ENCODE assay signal across 8 cellular contexts in genomic region chrX:46575991-46576392, GRCh38. TPM values are rescaled to one million over a fixed set of nuclear protein-coding genes. Genes with fewer than 3 reads are reported as not detected.
DNase-seq lines count a peak whose midpoint lies in the region; ATAC-seq and TF ChIP-seq lines count a peak whose summit lies in the region.

No MANE protein-coding gene starts in this region.

- no peak overlapping the region for H3K18ac ChIP-seq in mesendoderm (ENCODE audit: low read length)

- peak overlapping the region; percentile 58 to 80 (median 76); a peak in 18 of 22 replicates for H3K9ac ChIP-seq in BLaER1 treated with 17β-estradiol and CSF1 and Interleukin-3, amounts not matched to agents 10 nM and 100 nM
- H3K9ac ChIP-seq in mesendoderm (ENCODE audit: low read length) = no peak overlapping the region

- H3K4me3 Mint-ChIP-seq in HFFc6 = peak overlapping the region; percentile 89

- H3K27me3 Mint-ChIP-seq in HFFc6 (ENCODE audit: insufficient read depth) = no peaks in the 10 kb centered on the region

- no peak for TF ChIP-seq CTCF in HFFc6 (IDR thresholded peaks at IDR 0.05)
- no peak for TF ChIP-seq CTCF in breast epithelium (IDR thresholded peaks at IDR 0.05)

- H3K9me3 Mint-ChIP-seq in HFFc6 = no peaks in the 10 kb centered on the region

- intact Hi-C loops in breast epithelium (cut with DNase I; ENCODE audit: low total_unique reads) = no loop called here

- DNase-seq in HFFc6 = no peak
- DNase-seq in breast epithelium (ENCODE audit: low spot score in 2 of 2) = no peak
- DNase-seq in mesendoderm = peak; percentile 19
- DNase-seq in stimulated activated CD4-positive, alpha-beta T cell treated with anti-CD3 and anti-CD28 coated beads, Interleukin-4, amount 100 ng/mL, for 1 hour = no peak
- no peak for DNase-seq in T-helper 9 cell

- no peak overlapping the region for H2BK120ac ChIP-seq in mesendoderm (ENCODE audit: low read depth, low read length)

- no peak overlapping the region for H3K23ac ChIP-seq in mesendoderm (ENCODE audit: low read length)

- no peak overlapping the region for H4K5ac ChIP-seq in mesendoderm (ENCODE audit: low read length)

- H3K4me1 ChIP-seq in BLaER1 treated with 17β-estradiol and CSF1 and Interleukin-3, amounts not matched to agents 10 nM and 100 nM = peaks cover 36 to 61% (median 51%) of the 10 kb centered on the region in 10 experiments
- H3K4me1 ChIP-seq in breast epithelium (no peaks in the 10 kb centered on the region), mesendoderm (ENCODE audit: control insufficient read depth, low read depth, low read length) (no peaks in the 10 kb centered on the region)

- H3K4ac ChIP-seq in mesendoderm (ENCODE audit: low read depth, low read length) = no peak overlapping the region

- no CpG with 5 or more reads among the region's 6 CpGs for WGBS in mesendoderm (ENCODE audit: extremely low coverage, insufficient coverage, low lambda C conversion rate)

- ATAC-seq in HG02642 (IDR thresholded peaks at IDR 0.05; ENCODE audit: poor library complexity, unreplicated experiment) (no peak), HG03460 (IDR thresholded peaks at IDR 0.05; ENCODE audit: unreplicated experiment) (no peak)

- H3K36me3 ChIP-seq in BLaER1 treated with 17β-estradiol and CSF1 and Interleukin-3, amounts not matched to agents 10 nM and 100 nM = peaks cover 0 to 16% (median 0%) of the 10 kb centered on the region in 11 experiments; a peak in 5 of 22 replicates
- H3K36me3 ChIP-seq in breast epithelium (no peaks in the 10 kb centered on the region), mesendoderm (ENCODE audit: control insufficient read depth, insufficient read depth, low read length) (no peaks in the 10 kb centered on the region)

- H4K8ac ChIP-seq in mesendoderm (ENCODE audit: low read depth, low read length) = no peak overlapping the region

- H2AK5ac ChIP-seq in mesendoderm (ENCODE audit: low read length) = no peak overlapping the region

- H3K36me3 Mint-ChIP-seq in HFFc6 (ENCODE audit: low read depth) = peaks cover 6% of the 10 kb centered on the region; the same call in 1 of the 2 replicates

- H2BK5ac ChIP-seq in mesendoderm (ENCODE audit: low read length) = no peak overlapping the region

- no peak for TF ChIP-seq POLR2A in breast epithelium (IDR thresholded peaks at IDR 0.05)

- peaks cover 20 to 33% (median 25%) of the 10 kb centered on the region in 11 experiments for H3K9me3 ChIP-seq in BLaER1 treated with 17β-estradiol and CSF1 and Interleukin-3, amounts not matched to agents 10 nM and 100 nM (replicated peaks in 1 of 11)
- peaks cover 0 to 9% of the 10 kb centered on the region in 2 donors for H3K9me3 ChIP-seq in breast epithelium

- H3K4me1 Mint-ChIP-seq in HFFc6 (ENCODE audit: low read depth) = peaks cover 30% of the 10 kb centered on the region

- H3K27ac Mint-ChIP-seq in HFFc6 = peak overlapping the region; percentile 95

- H3K56ac ChIP-seq in mesendoderm (ENCODE audit: low read length) = no peak overlapping the region

- no peaks in the 10 kb centered on the region; a peak in 1 of 22 replicates for H4K20me1 ChIP-seq in BLaER1 treated with 17β-estradiol and CSF1 and Interleukin-3, amounts not matched to agents 10 nM and 100 nM

- peak overlapping the region; percentile 62 to 79 (median 70) for H3K4me3 ChIP-seq in BLaER1 treated with 17β-estradiol and CSF1 and Interleukin-3, amounts not matched to agents 10 nM and 100 nM
- peak overlapping the region; percentile 61 to 74 (median 71) for H3K4me3 ChIP-seq in breast epithelium
- H3K4me3 ChIP-seq in mesendoderm (ENCODE audit: low read length) = no peak overlapping the region

- H3K27me3 ChIP-seq in BLaER1 treated with 17β-estradiol and CSF1 and Interleukin-3, amounts not matched to agents 10 nM and 100 nM = no peaks in the 10 kb centered on the region
- peaks cover 0 to 15% of the 10 kb centered on the region in 2 donors for H3K27me3 ChIP-seq in breast epithelium
- H3K27me3 ChIP-seq in mesendoderm (ENCODE audit: insufficient read depth, low read length, poor library complexity) = no peaks in the 10 kb centered on the region

- no peaks in the 10 kb centered on the region for H3K79me1 ChIP-seq in mesendoderm (ENCODE audit: low read length)

- H3K27ac ChIP-seq in BLaER1 treated with 17β-estradiol and CSF1 and Interleukin-3, amounts not matched to agents 10 nM and 100 nM = peak overlapping the region in 9 of 11 experiments; percentile 4 to 69 (median 61); a peak in 14 of 22 replicates
- H3K27ac ChIP-seq in breast epithelium = peak overlapping the region in 1 of 2 donors; percentile 61
- no peak overlapping the region for H3K27ac ChIP-seq in mesendoderm (ENCODE audit: low read depth, low read length)

- H3K4me2 ChIP-seq in BLaER1 treated with 17β-estradiol and CSF1 and Interleukin-3, amounts not matched to agents 10 nM and 100 nM = peak overlapping the region; percentile 72 to 92 (median 86)
- H3K4me2 ChIP-seq in mesendoderm (ENCODE audit: low read length) = peak overlapping the region; percentile 21

- H2BK15ac ChIP-seq in mesendoderm (replicated peaks; ENCODE audit: low read depth) = no peak overlapping the region

- no peaks in the 10 kb centered on the region for H3K79me2 ChIP-seq in mesendoderm (ENCODE audit: control insufficient read depth, insufficient read depth, low read length)

RNA-seq across cellular contexts. Expression of gene CHST7, which starts 2.4 kb away (rescaled TPM):
- total RNA-seq in HFFc6 (2021; fragmentation: NEBNext Ultra II Directional; extraction: Animal tissue kit (Norgen Biotek cat#: 25700)) = 10 to 100 TPM; 16.1 to 17.8 (median 17.0) TPM
- 10 to 100 TPM in 2 of 3 donors, 1 to 10 TPM in 1; 7.5 to 81.6 (median 10.8) TPM for total RNA-seq in breast epithelium
- 4.0 TPM for polyA plus RNA-seq in mesendoderm (2013, experiment 1 of 2)
- polyA plus RNA-seq in mesendoderm (2013, experiment 2 of 2) = 4.5 TPM

RNA-seq across cellular contexts. Expression of gene ZNF674, which starts 30.8 kb away (rescaled TPM):
- 1 to 10 TPM; 5.1 to 7.1 (median 6.5) TPM for total RNA-seq in HFFc6 (2021; fragmentation: NEBNext Ultra II Directional; extraction: Animal tissue kit (Norgen Biotek cat#: 25700))
- total RNA-seq in breast epithelium = 1 to 10 TPM; 2.6 to 7.3 (median 3.8) TPM
- polyA plus RNA-seq in mesendoderm (2013, experiment 1 of 2) = 2.5 TPM
- 2.2 TPM for polyA plus RNA-seq in mesendoderm (2013, experiment 2 of 2)
